1 cellular context compared by ENCODE assay signal in the genomic region with DNA sequence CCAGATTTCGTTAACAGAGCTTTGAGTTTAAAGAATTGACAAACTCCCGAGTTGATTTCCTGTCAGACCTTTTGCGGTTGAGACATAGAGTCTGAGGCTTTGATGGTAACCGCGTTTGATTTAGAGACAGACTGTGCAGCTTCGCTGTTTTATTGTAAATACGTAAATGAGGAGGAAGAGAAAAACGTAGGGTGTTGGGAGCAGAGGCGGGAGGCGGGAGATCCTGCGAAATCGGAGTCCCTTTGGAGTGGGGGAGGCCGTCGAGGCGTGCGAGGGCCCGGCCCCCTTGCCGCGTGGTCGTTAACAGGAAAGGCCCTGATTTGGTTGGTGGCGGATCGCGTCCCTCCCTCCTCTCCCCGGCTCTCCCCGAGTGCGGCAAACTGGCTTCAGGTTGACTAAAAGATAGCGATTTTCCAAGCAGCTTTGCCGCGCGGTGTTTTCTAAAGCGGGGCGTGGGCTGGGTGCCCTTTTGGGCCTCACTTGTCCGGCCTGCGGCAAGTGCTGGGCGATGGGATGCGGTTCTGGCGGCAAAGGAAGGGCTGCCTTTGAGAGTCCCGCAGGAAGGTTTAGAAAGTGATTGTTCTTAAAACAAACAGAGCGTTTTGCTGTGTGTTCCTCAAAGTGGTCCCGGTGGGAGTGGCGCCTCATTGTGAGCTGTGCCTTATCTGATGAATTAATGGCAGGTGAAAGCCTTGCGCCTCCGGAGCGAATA.
TF ChIP-seq lines count a peak whose summit lies in the region.

No MANE protein-coding gene starts in this region.

TF ChIP-seq in HepG2, 621 proteins besides CTCF, POLR2A, EP300 and RAD21 (continued from another document and continues in another):
- peak; percentile 44; the same call in 1 of the 2 replicates for TF ChIP-seq TFDP2 (CRISPR knock-in tag; IDR thresholded peaks at IDR 0.05)
- no peak for TF ChIP-seq ZNF446 (CRISPR knock-in tag; IDR thresholded peaks at IDR 0.05)
- TF ChIP-seq ZNF704 (CRISPR knock-in tag; IDR thresholded peaks at IDR 0.05; ENCODE audit: borderline replicate concordance), result no peak
- TF ChIP-seq KLF16 (CRISPR knock-in tag; IDR thresholded peaks at IDR 0.05), result 0 out of 4 replicates have a peak, but pooled peaks of 1 of the 2 experiments have one; percentile 19
- TF ChIP-seq ZNF12 (CRISPR knock-in tag; IDR thresholded peaks at IDR 0.05), result no peak
- no peak for TF ChIP-seq HNF4A (CRISPR knock-in tag; IDR thresholded peaks at IDR 0.05)
- no peak for TF ChIP-seq ZBTB33 (CRISPR knock-in tag; IDR thresholded peaks at IDR 0.05)
- no peak for TF ChIP-seq JDP2 (CRISPR knock-in tag; IDR thresholded peaks at IDR 0.05; ENCODE audit: borderline replicate concordance)
- TF ChIP-seq, protein P1, sequence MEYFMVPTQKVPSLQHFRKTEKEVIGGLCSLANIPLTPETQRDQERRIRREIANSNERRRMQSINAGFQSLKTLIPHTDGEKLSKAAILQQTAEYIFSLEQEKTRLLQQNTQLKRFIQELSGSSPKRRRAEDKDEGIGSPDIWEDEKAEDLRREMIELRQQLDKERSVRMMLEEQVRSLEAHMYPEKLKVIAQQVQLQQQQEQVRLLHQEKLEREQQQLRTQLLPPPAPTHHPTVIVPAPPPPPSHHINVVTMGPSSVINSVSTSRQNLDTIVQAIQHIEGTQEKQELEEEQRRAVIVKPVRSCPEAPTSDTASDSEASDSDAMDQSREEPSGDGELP (IDR thresholded peaks at IDR 0.05; ENCODE audit: borderline replicate concordance, low read depth), result no peak
- no peak for TF ChIP-seq KLF6 (CRISPR knock-in tag; IDR thresholded peaks at IDR 0.05)
- no peak for TF ChIP-seq TBP (CRISPR knock-in tag; IDR thresholded peaks at IDR 0.05)
- no peak; the same call in 1 of the 2 replicates for TF ChIP-seq DMAP1 (CRISPR knock-in tag; IDR thresholded peaks at IDR 0.05)
- TF ChIP-seq, protein P2, sequence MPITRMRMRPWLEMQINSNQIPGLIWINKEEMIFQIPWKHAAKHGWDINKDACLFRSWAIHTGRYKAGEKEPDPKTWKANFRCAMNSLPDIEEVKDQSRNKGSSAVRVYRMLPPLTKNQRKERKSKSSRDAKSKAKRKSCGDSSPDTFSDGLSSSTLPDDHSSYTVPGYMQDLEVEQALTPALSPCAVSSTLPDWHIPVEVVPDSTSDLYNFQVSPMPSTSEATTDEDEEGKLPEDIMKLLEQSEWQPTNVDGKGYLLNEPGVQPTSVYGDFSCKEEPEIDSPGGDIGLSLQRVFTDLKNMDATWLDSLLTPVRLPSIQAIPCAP (CRISPR knock-in tag; IDR thresholded peaks at IDR 0.05; ENCODE audit: low read depth), result no peak
- no peak for TF ChIP-seq PBX2 (CRISPR knock-in tag; IDR thresholded peaks at IDR 0.05)
- TF ChIP-seq ETV6 (CRISPR knock-in tag; conservative IDR thresholded peaks at IDR 0.05), result no peak
- TF ChIP-seq RCOR2 (CRISPR knock-in tag; IDR thresholded peaks at IDR 0.05), result no peak
- no peak for TF ChIP-seq ZNF224 (CRISPR knock-in tag; IDR thresholded peaks at IDR 0.05)
- TF ChIP-seq ZFP37 (CRISPR knock-in tag; IDR thresholded peaks at IDR 0.05; ENCODE audit: borderline replicate concordance), result no peak
- no peak for TF ChIP-seq JUNB (CRISPR knock-in tag; IDR thresholded peaks at IDR 0.05; ENCODE audit: borderline replicate concordance)
- TF ChIP-seq MAX (IDR thresholded peaks at IDR 0.05), result peak; percentile 75
- TF ChIP-seq XRCC5 (optimal IDR thresholded peaks at IDR 0.05; ENCODE audit: low read length), result no peak
- TF ChIP-seq POGK (CRISPR knock-in tag; conservative IDR thresholded peaks at IDR 0.05), result no peak
- TF ChIP-seq ZNF790 (CRISPR knock-in tag; IDR thresholded peaks at IDR 0.05; ENCODE audit: borderline replicate concordance), result no peak
- TF ChIP-seq NFYB (CRISPR knock-in tag; IDR thresholded peaks at IDR 0.05), result no peak
- TF ChIP-seq ISL2 (CRISPR knock-in tag; IDR thresholded peaks at IDR 0.05), result no peak
- TF ChIP-seq ZSCAN29 (CRISPR knock-in tag; conservative IDR thresholded peaks at IDR 0.05), result no peak
- no peak for TF ChIP-seq FOSL1 (CRISPR knock-in tag; IDR thresholded peaks at IDR 0.05; ENCODE audit: borderline replicate concordance)
- TF ChIP-seq, protein P3, sequence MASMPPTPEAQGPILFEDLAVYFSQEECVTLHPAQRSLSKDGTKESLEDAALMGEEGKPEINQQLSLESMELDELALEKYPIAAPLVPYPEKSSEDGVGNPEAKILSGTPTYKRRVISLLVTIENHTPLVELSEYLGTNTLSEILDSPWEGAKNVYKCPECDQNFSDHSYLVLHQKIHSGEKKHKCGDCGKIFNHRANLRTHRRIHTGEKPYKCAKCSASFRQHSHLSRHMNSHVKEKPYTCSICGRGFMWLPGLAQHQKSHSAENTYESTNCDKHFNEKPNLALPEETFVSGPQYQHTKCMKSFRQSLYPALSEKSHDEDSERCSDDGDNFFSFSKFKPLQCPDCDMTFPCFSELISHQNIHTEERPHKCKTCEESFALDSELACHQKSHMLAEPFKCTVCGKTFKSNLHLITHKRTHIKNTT (CRISPR knock-in tag; IDR thresholded peaks at IDR 0.05), result no peak
- TF ChIP-seq RERE (CRISPR knock-in tag; IDR thresholded peaks at IDR 0.05; ENCODE audit: low read depth), result no peak
- TF ChIP-seq YEATS4 (CRISPR knock-in tag; IDR thresholded peaks at IDR 0.05; ENCODE audit: borderline replicate concordance), result no peak
- no peak for TF ChIP-seq ZNF616 (CRISPR knock-in tag; IDR thresholded peaks at IDR 0.05; ENCODE audit: low read depth)
- no peak for TF ChIP-seq GFI1 (CRISPR knock-in tag; IDR thresholded peaks at IDR 0.05; ENCODE audit: borderline replicate concordance)
- no peak for TF ChIP-seq HDAC1 (CRISPR knock-in tag; IDR thresholded peaks at IDR 0.05)
- TF ChIP-seq, protein P4, sequence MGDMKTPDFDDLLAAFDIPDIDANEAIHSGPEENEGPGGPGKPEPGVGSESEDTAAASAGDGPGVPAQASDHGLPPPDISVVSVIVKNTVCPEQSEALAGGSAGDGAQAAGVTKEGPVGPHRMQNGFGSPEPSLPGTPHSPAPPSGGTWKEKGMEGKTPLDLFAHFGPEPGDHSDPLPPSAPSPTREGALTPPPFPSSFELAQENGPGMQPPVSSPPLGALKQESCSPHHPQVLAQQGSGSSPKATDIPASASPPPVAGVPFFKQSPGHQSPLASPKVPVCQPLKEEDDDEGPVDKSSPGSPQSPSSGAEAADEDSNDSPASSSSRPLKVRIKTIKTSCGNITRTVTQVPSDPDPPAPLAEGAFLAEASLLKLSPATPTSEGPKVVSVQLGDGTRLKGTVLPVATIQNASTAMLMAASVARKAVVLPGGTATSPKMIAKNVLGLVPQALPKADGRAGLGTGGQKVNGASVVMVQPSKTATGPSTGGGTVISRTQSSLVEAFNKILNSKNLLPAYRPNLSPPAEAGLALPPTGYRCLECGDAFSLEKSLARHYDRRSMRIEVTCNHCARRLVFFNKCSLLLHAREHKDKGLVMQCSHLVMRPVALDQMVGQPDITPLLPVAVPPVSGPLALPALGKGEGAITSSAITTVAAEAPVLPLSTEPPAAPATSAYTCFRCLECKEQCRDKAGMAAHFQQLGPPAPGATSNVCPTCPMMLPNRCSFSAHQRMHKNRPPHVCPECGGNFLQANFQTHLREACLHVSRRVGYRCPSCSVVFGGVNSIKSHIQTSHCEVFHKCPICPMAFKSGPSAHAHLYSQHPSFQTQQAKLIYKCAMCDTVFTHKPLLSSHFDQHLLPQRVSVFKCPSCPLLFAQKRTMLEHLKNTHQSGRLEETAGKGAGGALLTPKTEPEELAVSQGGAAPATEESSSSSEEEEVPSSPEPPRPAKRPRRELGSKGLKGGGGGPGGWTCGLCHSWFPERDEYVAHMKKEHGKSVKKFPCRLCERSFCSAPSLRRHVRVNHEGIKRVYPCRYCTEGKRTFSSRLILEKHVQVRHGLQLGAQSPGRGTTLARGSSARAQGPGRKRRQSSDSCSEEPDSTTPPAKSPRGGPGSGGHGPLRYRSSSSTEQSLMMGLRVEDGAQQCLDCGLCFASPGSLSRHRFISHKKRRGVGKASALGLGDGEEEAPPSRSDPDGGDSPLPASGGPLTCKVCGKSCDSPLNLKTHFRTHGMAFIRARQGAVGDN (CRISPR knock-in tag; IDR thresholded peaks at IDR 0.05), result peak; percentile 82
